In the genomic region with DNA sequence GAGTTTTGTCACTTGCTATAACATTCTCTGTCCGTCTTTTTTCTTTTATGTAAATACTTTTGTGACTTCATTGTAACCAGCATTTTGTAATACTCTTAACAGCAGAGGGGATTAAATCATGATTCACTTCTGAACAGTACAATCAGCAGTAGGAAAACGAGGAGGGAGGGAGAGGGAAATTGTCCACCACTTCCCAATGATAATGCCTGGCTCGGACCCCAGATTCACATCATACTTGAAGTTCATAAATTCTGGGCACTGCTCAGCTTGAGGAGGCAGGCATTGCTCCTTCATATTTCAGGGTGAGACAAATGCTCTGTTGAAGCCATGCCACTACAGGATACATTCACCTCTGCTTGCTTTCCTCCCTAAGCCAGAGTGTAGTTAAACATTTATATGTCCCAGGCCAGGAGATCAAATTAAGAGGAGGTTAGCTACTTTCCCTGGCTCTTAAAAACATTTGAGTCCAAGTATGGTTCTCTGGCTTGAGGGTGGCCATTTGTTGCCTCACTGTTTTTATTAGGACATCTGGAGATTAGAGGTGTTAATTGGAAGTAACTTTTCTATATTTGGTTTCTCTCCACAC, we compare ENCODE assay signal across 2 cellular contexts.
A peak's percentile ranks its signal among the peaks of the same experiment; 100 is the strongest.
TF ChIP-seq lines count a peak whose summit lies in the region.

No MANE protein-coding gene starts in this region.

TF ChIP-seq in liver, 16 proteins besides CTCF, POLR2A, EP300 and RAD21 (continued from another document):
- TF ChIP-seq JUND (IDR thresholded peaks at IDR 0.05) (no peak), HNF4A (conservative IDR thresholded peaks at IDR 0.05) (peak in 1 of 2 donors; percentile 42)

TF ChIP-seq in HepG2, 621 proteins besides CTCF, POLR2A, EP300 and RAD21 (continued from another document):
- TF ChIP-seq, protein P1, sequence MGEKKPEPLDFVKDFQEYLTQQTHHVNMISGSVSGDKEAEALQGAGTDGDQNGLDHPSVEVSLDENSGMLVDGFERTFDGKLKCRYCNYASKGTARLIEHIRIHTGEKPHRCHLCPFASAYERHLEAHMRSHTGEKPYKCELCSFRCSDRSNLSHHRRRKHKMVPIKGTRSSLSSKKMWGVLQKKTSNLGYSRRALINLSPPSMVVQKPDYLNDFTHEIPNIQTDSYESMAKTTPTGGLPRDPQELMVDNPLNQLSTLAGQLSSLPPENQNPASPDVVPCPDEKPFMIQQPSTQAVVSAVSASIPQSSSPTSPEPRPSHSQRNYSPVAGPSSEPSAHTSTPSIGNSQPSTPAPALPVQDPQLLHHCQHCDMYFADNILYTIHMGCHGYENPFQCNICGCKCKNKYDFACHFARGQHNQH (CRISPR knock-in tag; IDR thresholded peaks at IDR 0.05), result no peak
- no peak for TF ChIP-seq ZNF33B (CRISPR knock-in tag; IDR thresholded peaks at IDR 0.05)
- TF ChIP-seq, protein P2, sequence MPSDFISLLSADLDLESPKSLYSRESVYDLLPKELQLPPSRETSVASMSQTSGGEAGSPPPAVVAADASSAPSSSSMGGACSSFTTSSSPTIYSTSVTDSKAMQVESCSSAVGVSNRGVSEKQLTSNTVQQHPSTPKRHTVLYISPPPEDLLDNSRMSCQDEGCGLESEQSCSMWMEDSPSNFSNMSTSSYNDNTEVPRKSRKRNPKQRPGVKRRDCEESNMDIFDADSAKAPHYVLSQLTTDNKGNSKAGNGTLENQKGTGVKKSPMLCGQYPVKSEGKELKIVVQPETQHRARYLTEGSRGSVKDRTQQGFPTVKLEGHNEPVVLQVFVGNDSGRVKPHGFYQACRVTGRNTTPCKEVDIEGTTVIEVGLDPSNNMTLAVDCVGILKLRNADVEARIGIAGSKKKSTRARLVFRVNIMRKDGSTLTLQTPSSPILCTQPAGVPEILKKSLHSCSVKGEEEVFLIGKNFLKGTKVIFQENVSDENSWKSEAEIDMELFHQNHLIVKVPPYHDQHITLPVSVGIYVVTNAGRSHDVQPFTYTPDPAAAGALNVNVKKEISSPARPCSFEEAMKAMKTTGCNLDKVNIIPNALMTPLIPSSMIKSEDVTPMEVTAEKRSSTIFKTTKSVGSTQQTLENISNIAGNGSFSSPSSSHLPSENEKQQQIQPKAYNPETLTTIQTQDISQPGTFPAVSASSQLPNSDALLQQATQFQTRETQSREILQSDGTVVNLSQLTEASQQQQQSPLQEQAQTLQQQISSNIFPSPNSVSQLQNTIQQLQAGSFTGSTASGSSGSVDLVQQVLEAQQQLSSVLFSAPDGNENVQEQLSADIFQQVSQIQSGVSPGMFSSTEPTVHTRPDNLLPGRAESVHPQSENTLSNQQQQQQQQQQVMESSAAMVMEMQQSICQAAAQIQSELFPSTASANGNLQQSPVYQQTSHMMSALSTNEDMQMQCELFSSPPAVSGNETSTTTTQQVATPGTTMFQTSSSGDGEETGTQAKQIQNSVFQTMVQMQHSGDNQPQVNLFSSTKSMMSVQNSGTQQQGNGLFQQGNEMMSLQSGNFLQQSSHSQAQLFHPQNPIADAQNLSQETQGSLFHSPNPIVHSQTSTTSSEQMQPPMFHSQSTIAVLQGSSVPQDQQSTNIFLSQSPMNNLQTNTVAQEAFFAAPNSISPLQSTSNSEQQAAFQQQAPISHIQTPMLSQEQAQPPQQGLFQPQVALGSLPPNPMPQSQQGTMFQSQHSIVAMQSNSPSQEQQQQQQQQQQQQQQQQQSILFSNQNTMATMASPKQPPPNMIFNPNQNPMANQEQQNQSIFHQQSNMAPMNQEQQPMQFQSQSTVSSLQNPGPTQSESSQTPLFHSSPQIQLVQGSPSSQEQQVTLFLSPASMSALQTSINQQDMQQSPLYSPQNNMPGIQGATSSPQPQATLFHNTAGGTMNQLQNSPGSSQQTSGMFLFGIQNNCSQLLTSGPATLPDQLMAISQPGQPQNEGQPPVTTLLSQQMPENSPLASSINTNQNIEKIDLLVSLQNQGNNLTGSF (CRISPR knock-in tag; IDR thresholded peaks at IDR 0.05), result no peak
- no peak for TF ChIP-seq ZNF562 (CRISPR knock-in tag; IDR thresholded peaks at IDR 0.05; ENCODE audit: borderline replicate concordance)
- TF ChIP-seq POLR2G (IDR thresholded peaks at IDR 0.05; ENCODE audit: low read depth, low read length), result no peak
- no peak for TF ChIP-seq HCFC1 (IDR thresholded peaks at IDR 0.05; ENCODE audit: low read depth, low read length)
- no peak for TF ChIP-seq AHR (CRISPR knock-in tag; IDR thresholded peaks at IDR 0.05)
- no peak for TF ChIP-seq CEBPB (IDR thresholded peaks at IDR 0.05; ENCODE audit: borderline replicate concordance, low read depth, low read length)
- TF ChIP-seq RBAK (CRISPR knock-in tag; IDR thresholded peaks at IDR 0.05), result no peak
- TF ChIP-seq ONECUT2 (CRISPR knock-in tag; IDR thresholded peaks at IDR 0.05), result no peak
